Comparison of ENCODE assay signal across 1 cellular context in the genomic region with DNA sequence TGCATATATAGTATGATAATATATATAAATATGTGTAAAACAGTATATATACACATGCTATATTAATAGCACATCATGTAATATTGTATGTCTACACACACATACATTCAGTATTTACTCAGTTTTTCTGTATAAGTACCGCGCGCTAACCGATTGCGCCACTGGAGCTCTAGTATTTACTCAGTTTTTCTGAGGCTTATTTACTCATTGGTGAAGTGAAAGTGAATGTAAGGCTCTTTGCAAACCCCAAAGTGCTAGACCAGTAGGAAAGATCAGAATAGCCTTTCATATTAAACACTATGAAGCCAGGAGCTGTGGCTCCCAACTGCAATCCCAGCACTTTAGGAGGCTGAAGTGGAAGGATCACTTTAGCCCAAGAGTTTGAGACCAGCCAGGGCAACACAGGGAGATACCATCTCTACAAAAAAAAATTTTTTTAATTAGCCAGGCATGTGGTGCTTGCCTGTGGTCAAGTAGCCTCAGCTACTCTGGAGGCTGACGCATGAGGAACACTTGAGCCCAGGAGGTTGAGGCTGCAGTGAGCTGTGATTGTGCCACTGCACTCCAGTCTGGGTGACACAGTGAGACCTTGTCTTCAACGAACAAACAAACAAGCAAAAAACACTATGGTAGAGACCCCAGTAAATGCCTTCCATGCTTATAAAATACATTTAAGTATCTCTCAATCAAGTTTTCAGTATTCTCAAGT.
TF ChIP-seq lines count a peak whose summit lies in the region.

No MANE protein-coding gene starts in this region.

TF ChIP-seq in K562, 482 proteins besides CTCF, POLR2A, EP300 and RAD21:
- TF ChIP-seq HNRNPLL (IDR thresholded peaks at IDR 0.05; ENCODE audit: low read depth, low read length, poor library complexity, severe bottlenecking) (no peak), ZNF584 (CRISPR knock-in tag; IDR thresholded peaks at IDR 0.05; ENCODE audit: low read depth) (0 out of 2 replicates have a peak, but pooled peaks have one; percentile 15)
- TF ChIP-seq, protein P1, sequence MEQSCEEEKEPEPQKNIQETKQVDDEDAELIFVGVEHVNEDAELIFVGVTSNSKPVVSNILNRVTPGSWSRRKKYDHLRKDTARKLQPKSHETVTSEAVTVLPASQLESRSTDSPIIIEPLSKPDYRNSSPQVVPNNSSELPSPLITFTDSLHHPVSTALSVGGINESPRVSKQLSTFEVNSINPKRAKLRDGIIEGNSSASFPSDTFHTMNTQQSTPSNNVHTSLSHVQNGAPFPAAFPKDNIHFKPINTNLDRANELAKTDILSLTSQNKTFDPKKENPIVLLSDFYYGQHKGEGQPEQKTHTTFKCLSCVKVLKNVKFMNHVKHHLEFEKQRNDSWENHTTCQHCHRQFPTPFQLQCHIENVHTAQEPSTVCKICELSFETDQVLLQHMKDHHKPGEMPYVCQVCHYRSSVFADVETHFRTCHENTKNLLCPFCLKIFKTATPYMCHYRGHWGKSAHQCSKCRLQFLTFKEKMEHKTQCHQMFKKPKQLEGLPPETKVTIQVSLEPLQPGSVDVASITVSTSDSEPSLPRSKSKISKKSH (CRISPR knock-in tag; IDR thresholded peaks at IDR 0.05): no peak
